ENCODE assay signal across 8 cellular contexts in genomic region chr1:36322786-36323635, GRCh38. TPM values are rescaled to one million over a fixed set of nuclear protein-coding genes. Genes with fewer than 3 reads are reported as not detected.
DNase-seq lines count a peak whose midpoint lies in the region; ATAC-seq, FAIRE-seq and TF ChIP-seq lines count a peak whose summit lies in the region.

No MANE protein-coding gene starts in this region.

- H3K9me3 ChIP-seq in kidney (ENCODE audit: control insufficient read depth in 1 of 2, low read length in 2 of 2) = no peaks in the 10 kb centered on the region

- intact Hi-C loops in kidney (cut with DNase I) = no loop called here

- TF ChIP-seq CTCF in brain microvascular endothelial cell (IDR thresholded peaks at IDR 0.05; ENCODE audit: low read depth, low read length, missing control alignments) (no peak), kidney (IDR thresholded peaks at IDR 0.05; ENCODE audit: borderline replicate concordance, extremely low read depth, insufficient read depth) (no peak)

- peaks cover 47% of the 10 kb centered on the region for H3K4me1 Mint-ChIP-seq in stimulated activated effector memory CD8-positive, alpha-beta T cell treated with anti-CD3 and anti-CD28 coated beads, Interleukin-12 subunit alpha, Interleukin-12 subunit beta, amount 100 ng/mL, for 72 hours

- H3K4me1 ChIP-seq in kidney (ENCODE audit: control insufficient read depth in 1 of 2, insufficient read depth in 1 of 2, low read depth in 1 of 2, low read length in 2 of 2) = peaks cover 10 to 16% of the 10 kb centered on the region in 2 donors

- in situ Hi-C loops in brain microvascular endothelial cell (cut with HindIII; ENCODE audit: low pct_ligation_motif_present, low sequenced_read_pairs) = no loop called here

- H3K36me3 Mint-ChIP-seq in stimulated activated effector memory CD8-positive, alpha-beta T cell treated with anti-CD3 and anti-CD28 coated beads, Interleukin-12 subunit alpha, Interleukin-12 subunit beta, amount 100 ng/mL, for 72 hours = peaks cover 60% of the 10 kb centered on the region

- no peaks in the 10 kb centered on the region for H3K9me3 Mint-ChIP-seq in stimulated activated effector memory CD8-positive, alpha-beta T cell treated with anti-CD3 and anti-CD28 coated beads, Interleukin-12 subunit alpha, Interleukin-12 subunit beta, amount 100 ng/mL, for 72 hours

- peak overlapping the region; percentile 79 for H3K27ac ChIP-seq in brain microvascular endothelial cell
- peak overlapping the region; percentile 59 to 89 for H3K27ac ChIP-seq in kidney (ENCODE audit: low read depth in 2 of 2, low read length in 2 of 2)

- H3K27me3 ChIP-seq in brain microvascular endothelial cell (replicated peaks) = no peaks in the 10 kb centered on the region

- peak overlapping the region; percentile 77 for H3K4me3 Mint-ChIP-seq in stimulated activated effector memory CD8-positive, alpha-beta T cell treated with anti-CD3 and anti-CD28 coated beads, Interleukin-12 subunit alpha, Interleukin-12 subunit beta, amount 100 ng/mL, for 72 hours

- peak overlapping the region; percentile 1 to 3 for H3K9ac ChIP-seq in kidney (ENCODE audit: low read length in 2 of 2)

- peak overlapping the region; percentile 64 for H3K27ac Mint-ChIP-seq in stimulated activated effector memory CD8-positive, alpha-beta T cell treated with anti-CD3 and anti-CD28 coated beads, Interleukin-12 subunit alpha, Interleukin-12 subunit beta, amount 100 ng/mL, for 72 hours

- H3K4me3 ChIP-seq in brain microvascular endothelial cell (ENCODE audit: low read depth, low read length) = peak overlapping the region; percentile 79
- peak overlapping the region; percentile 46 to 51 for H3K4me3 ChIP-seq in kidney (ENCODE audit: low read length in 2 of 2)

- FAIRE-seq in kidney (lab: Jason Lieb, UNC) = no peak

- ATAC-seq in stimulated activated effector memory CD8-positive, alpha-beta T cell treated with anti-CD3 and anti-CD28 coated beads, Interleukin-12 subunit alpha, Interleukin-12 subunit beta, amount 100 ng/mL, for 72 hours = peak; percentile 66

- DNase-seq in stimulated activated CD4-positive, alpha-beta T cell treated with anti-CD3 and anti-CD28 coated beads, Interleukin-2, amount 100 ng/mL, for 24 hours = peak; percentile 38 to 46
- no peak for DNase-seq in stimulated activated CD4-positive, alpha-beta T cell treated with anti-CD3 and anti-CD28 coated beads, Interleukin-2, amount 100 ng/mL, for 48 hours
- peak; percentile 32 for DNase-seq in RPMI8226
- peak; percentile 46 for DNase-seq in brain microvascular endothelial cell
- DNase-seq in kidney = peak; percentile 93
- peak; percentile 44 to 75 for DNase-seq in stimulated activated effector memory CD8-positive, alpha-beta T cell treated with anti-CD3 and anti-CD28 coated beads, Interleukin-12 subunit alpha, Interleukin-12 subunit beta, amount 100 ng/mL, for 72 hours (ENCODE audit: low spot score in 2 of 2)
- no peak for DNase-seq in SIG-M5 treated with dmso at 0.1 percent for 504 hours (lab: John Stamatoyannopoulos, UW; ENCODE audit: unreplicated experiment)
- no peak for DNase-seq in NAMALWA (ENCODE audit: low spot score)

- H3K36me3 ChIP-seq in brain microvascular endothelial cell (replicated peaks) (peaks cover 8% of the 10 kb centered on the region), kidney (ENCODE audit: control insufficient read depth in 1 of 2, insufficient read depth in 2 of 2, low read length in 2 of 2) (no peaks in the 10 kb centered on the region)

RNA-seq across cellular contexts. Expression of gene EVA1B, which starts 0.4 kb away (rescaled TPM):
- total RNA-seq in kidney = 31.8 TPM
- polyA plus RNA-seq in kidney (ENCODE audit: insufficient read depth, low read depth, low replicate concordance) = 91.8 TPM

RNA-seq across cellular contexts. Expression of gene SH3D21, which starts 16.8 kb away (rescaled TPM):
- 33.4 TPM for total RNA-seq in kidney
- 5.7 TPM for polyA plus RNA-seq in kidney (ENCODE audit: insufficient read depth, low read depth, low replicate concordance)

Comparison
In these comparisons a context has a peak if more than half of its experiments do, and no peak if none do; other contexts are left out.
1. DNase-seq: peak in stimulated activated CD4-positive, alpha-beta T cell treated with anti-CD3 and anti-CD28 coated beads, Interleukin-2, amount 100 ng/mL, for 24 hours (2 of 2), RPMI8226 (single experiment), brain microvascular endothelial cell (single experiment), kidney (single experiment) and stimulated activated effector memory CD8-positive, alpha-beta T cell treated with anti-CD3 and anti-CD28 coated beads, Interleukin-12 subunit alpha, Interleukin-12 subunit beta, amount 100 ng/mL, for 72 hours (2 of 2); none in stimulated activated CD4-positive, alpha-beta T cell treated with anti-CD3 and anti-CD28 coated beads, Interleukin-2, amount 100 ng/mL, for 48 hours (0 of 2), SIG-M5 treated with dmso at 0.1 percent for 504 hours (single experiment) and NAMALWA (single experiment).